ENCODE assay signal across 19 cellular contexts in genomic region chr13:78431328-78431727, GRCh38.
"Had no signal": no experiment of that assay in that cellular context is flagged by ENCODE, and none has a peak within 500 bp of the region (broad histone marks: within the 10 kb centered on the region; RNA-seq: fewer than 3 reads in every experiment).

No MANE protein-coding gene starts in this region.

- H3K4me1 ChIP-seq: esophagus squamous epithelium, suprapubic skin, thyroid gland had no signal

- H3K4me3 ChIP-seq: esophagus squamous epithelium, ovary, smooth muscle cell, suprapubic skin, thyroid gland had no signal

- H3K4me3 Mint-ChIP-seq: dendritic cell treated with granulocyte-macrophage colony-stimulating factor and Interleukin-4, amounts not matched to agents 40 ng/mL and 50 ng/mL, for 4 days; effector memory CD8-positive, alpha-beta T cell; naive thymus-derived CD8-positive, alpha-beta T cell; stimulated activated effector memory CD8-positive, alpha-beta T cell treated with anti-CD3 and anti-CD28 coated beads, Interleukin-12 subunit alpha, Interleukin-12 subunit beta, amount 100 ng/mL, for 72 hours had no signal

- H3K4me2 ChIP-seq: smooth muscle cell had no signal

- H3K9me3 ChIP-seq: esophagus squamous epithelium, ovary, suprapubic skin, thyroid gland had no signal

- H3K27ac Mint-ChIP-seq: dendritic cell treated with granulocyte-macrophage colony-stimulating factor and Interleukin-4, amounts not matched to agents 40 ng/mL and 50 ng/mL, for 4 days; effector memory CD8-positive, alpha-beta T cell; naive thymus-derived CD8-positive, alpha-beta T cell; stimulated activated effector memory CD8-positive, alpha-beta T cell treated with anti-CD3 and anti-CD28 coated beads, Interleukin-12 subunit alpha, Interleukin-12 subunit beta, amount 100 ng/mL, for 72 hours; type B pancreatic cell had no signal

- H3K9me3 Mint-ChIP-seq: dendritic cell treated with granulocyte-macrophage colony-stimulating factor and Interleukin-4, amounts not matched to agents 40 ng/mL and 50 ng/mL, for 4 days; effector memory CD8-positive, alpha-beta T cell; stimulated activated effector memory CD8-positive, alpha-beta T cell treated with anti-CD3 and anti-CD28 coated beads, Interleukin-12 subunit alpha, Interleukin-12 subunit beta, amount 100 ng/mL, for 72 hours; type B pancreatic cell had no signal

- ATAC-seq: effector memory CD8-positive, alpha-beta T cell; left colon; naive thymus-derived CD8-positive, alpha-beta T cell; right cardiac atrium; stimulated activated effector memory CD8-positive, alpha-beta T cell treated with anti-CD3 and anti-CD28 coated beads, Interleukin-12 subunit alpha, Interleukin-12 subunit beta, amount 100 ng/mL, for 72 hours; stimulated activated naive CD8-positive, alpha-beta T cell treated with anti-CD3 and anti-CD28 coated beads, Interleukin-15, Interleukin-2, amounts not matched to agents 100 U/mL and 50 U/mL, for 24 hours had no signal

- H3K36me3 Mint-ChIP-seq: naive thymus-derived CD8-positive, alpha-beta T cell; stimulated activated effector memory CD8-positive, alpha-beta T cell treated with anti-CD3 and anti-CD28 coated beads, Interleukin-12 subunit alpha, Interleukin-12 subunit beta, amount 100 ng/mL, for 72 hours; type B pancreatic cell had no signal

- H3K27ac ChIP-seq: esophagus squamous epithelium, ovary, suprapubic skin, thyroid gland had no signal

- DNase-seq: effector memory CD8-positive, alpha-beta T cell; esophagus squamous epithelium; foreskin fibroblast; left colon; mesendoderm; naive thymus-derived CD8-positive, alpha-beta T cell; nucleus accumbens; ovary; right cardiac atrium; stimulated activated CD4-positive, alpha-beta T cell treated with anti-CD3 and anti-CD28 coated beads, Interleukin-2, amount 100 ng/mL, for 48 hours; stimulated activated naive CD8-positive, alpha-beta T cell treated with anti-CD3 and anti-CD28 coated beads, Interleukin-15, Interleukin-2, amounts not matched to agents 100 U/mL and 50 U/mL, for 24 hours; thyroid gland had no signal

- H3K27me3 ChIP-seq: esophagus squamous epithelium, ovary, suprapubic skin, thyroid gland had no signal

- H3K4me1 Mint-ChIP-seq: naive thymus-derived CD8-positive, alpha-beta T cell; stimulated activated effector memory CD8-positive, alpha-beta T cell treated with anti-CD3 and anti-CD28 coated beads, Interleukin-12 subunit alpha, Interleukin-12 subunit beta, amount 100 ng/mL, for 72 hours had no signal

- H3K36me3 ChIP-seq: esophagus squamous epithelium, ovary, suprapubic skin, thyroid gland had no signal

- FAIRE-seq: colon, urothelium cell line had no signal

- H3K27me3 Mint-ChIP-seq: dendritic cell treated with granulocyte-macrophage colony-stimulating factor and Interleukin-4, amounts not matched to agents 40 ng/mL and 50 ng/mL, for 4 days; type B pancreatic cell had no signal
